ENCODE assay signal across 9 cellular contexts in genomic region chr22:41524283-41524682, GRCh38. TPM values are rescaled to one million over a fixed set of nuclear protein-coding genes. Genes with fewer than 3 reads are reported as not detected.
A peak's percentile ranks its signal among the peaks of the same experiment; 100 is the strongest.
DNase-seq lines count a peak whose midpoint lies in the region; ATAC-seq and TF ChIP-seq lines count a peak whose summit lies in the region.
"Had no signal": no experiment of that assay in that cellular context is flagged by ENCODE, and none has a peak within 500 bp of the region (broad histone marks: within the 10 kb centered on the region; RNA-seq: fewer than 3 reads in every experiment).

No MANE protein-coding gene starts in this region.

- no peaks in the 10 kb centered on the region; the same call in 1 of the 2 replicates for H3K36me3 ChIP-seq in Panc1 (ENCODE audit: control insufficient read depth, insufficient read depth, low read length)

- H3K27me3 ChIP-seq in AG04450 (ENCODE audit: control insufficient read depth, insufficient read depth, low read length) (no peaks in the 10 kb centered on the region), Panc1 (ENCODE audit: control insufficient read depth, insufficient read depth, low read length) (no peaks in the 10 kb centered on the region)

- CTCF ChIA-PET in AG04450 (lab: Charles Lee) (interaction anchor here (0.6 to 1.6 kb wide), 3 partner anchors 15 to 120 kb away, joined by 3 to 8 read pairs (median 4); no protein-coding TSS in a partner anchor), Panc1 (lab: Charles Lee) (no interaction called here)

- H3K4me1 Mint-ChIP-seq in endothelial cell (ENCODE audit: unreplicated experiment) (no peaks in the 10 kb centered on the region), neural crest cell (peaks cover 4% of the 10 kb centered on the region)

- H3K36me3 Mint-ChIP-seq in endothelial cell (ENCODE audit: low read depth, unreplicated experiment) (peaks cover 27% of the 10 kb centered on the region), neural crest cell (ENCODE audit: low read depth) (peaks cover 9% of the 10 kb centered on the region)

- in situ Hi-C loops in Panc1 (cut with HindIII; ENCODE audit: low pct_unique_long_range_greater_than_20kb, low sequenced_read_pairs) = no loop called here

- H3K27me3 Mint-ChIP-seq in endothelial cell (ENCODE audit: unreplicated experiment) (peaks cover 2% of the 10 kb centered on the region), neural crest cell (ENCODE audit: low read depth) (peaks cover 5% of the 10 kb centered on the region)

- H3K27ac Mint-ChIP-seq in endothelial cell (ENCODE audit: unreplicated experiment) = peak overlapping the region; percentile 48
- peak overlapping the region; percentile 67 for H3K27ac Mint-ChIP-seq in neural crest cell (ENCODE audit: unreplicated experiment)

- no peak for ATAC-seq in Panc1
- ATAC-seq in activated CD4-positive, CD25-positive, alpha-beta regulatory T cell treated with anti-CD3 and anti-CD28 coated beads, Interleukin-2, amount 50 U/mL, for 24 hours = no peak

- H3K9me3 Mint-ChIP-seq in endothelial cell (ENCODE audit: unreplicated experiment) (no peaks in the 10 kb centered on the region), neural crest cell (no peaks in the 10 kb centered on the region)

- peaks cover 34% of the 10 kb centered on the region for H3K4me1 ChIP-seq in Panc1 (ENCODE audit: control insufficient read depth, insufficient read depth, low read length)

- TF ChIP-seq POLR2A in erythroblast (IDR thresholded peaks at IDR 0.05; ENCODE audit: low read length) = no peak

- H3K4me3 ChIP-seq in AG04450 (ENCODE audit: low read depth, low read length) (no peak overlapping the region), Panc1 (ENCODE audit: low read depth in 2 of 2, low read length in 2 of 2) (no peak overlapping the region)

- TF ChIP-seq CTCF in AG04450 (IDR thresholded peaks at IDR 0.05; ENCODE audit: low read depth, low read length) = no peak
- TF ChIP-seq CTCF in Panc1 (IDR thresholded peaks at IDR 0.05) = no peak
- TF ChIP-seq CTCF in endothelial cell (IDR thresholded peaks at IDR 0.05; ENCODE audit: unreplicated experiment) = no peak
- TF ChIP-seq CTCF in neural crest cell (conservative IDR thresholded peaks at IDR 0.05) = no peak

- intact Hi-C loops in Panc1 (cut with micrococcal nuclease; ENCODE audit: unreplicated experiment) = no loop called here

- H3K9me3 ChIP-seq in AG04450 (ENCODE audit: control insufficient read depth, insufficient read depth, low read length) (no peaks in the 10 kb centered on the region; the same call in 1 of the 2 replicates), Panc1 (ENCODE audit: control insufficient read depth, insufficient read depth, low read depth, low read length) (no peaks in the 10 kb centered on the region)

- BruUV-seq in Panc1 (replicated peaks; lab: Mats Ljungman, UMichigan) = no TSS peak

- DNase-seq in AG04450 (ENCODE audit: low read depth, low spot score) (peak; percentile 50), Panc1 (ENCODE audit: low read depth, low spot score) (no peak), endothelial cell (ENCODE audit: low spot score) (no peak), neural crest cell (ENCODE audit: low read depth, low spot score) (no peak), D341Med (ENCODE audit: low spot score) (no peak), kidney tubule cell (ENCODE audit: low spot score) (no peak), erythroblast (lab: John Stamatoyannopoulos, UW) (no peak)
- DNase-seq: NCI-H1092 treated with DMSO at 0.1 percent for 48 hours had no signal

- peak overlapping the region; percentile 98 for H3K27ac ChIP-seq in AG04450 (ENCODE audit: low read depth, low read length)
- H3K27ac ChIP-seq in Panc1 (ENCODE audit: low read length) = peak overlapping the region; percentile 57; the same call in 1 of the 2 replicates

- POLR2A ChIA-PET in AG04450 (lab: Yijun Ruan, JAX) (interaction anchor here (0.7 to 2.5 kb wide), 6 partner anchors 19 to 267 kb away, joined by 3 to 11 read pairs (median 4); partner anchors contain the start of genes ACO2, PHF5A and TOB2), Panc1 (lab: Charles Lee) (no interaction called here)

- H3K4me3 Mint-ChIP-seq in endothelial cell (ENCODE audit: unreplicated experiment) (no peak overlapping the region), neural crest cell (no peak overlapping the region)

RNA-seq across cellular contexts. Expression of gene POLR3H, which starts 20.0 kb away (rescaled TPM):
- 36.3 and 41.1 TPM in 2 replicates for polyA plus RNA-seq in AG04450 (2011; rRNA removed)
- 26.7 and 28.1 TPM in 2 replicates for polyA minus RNA-seq in AG04450 (2011; rRNA and poly(A)+ RNA removed)
- total RNA-seq in Panc1 (2021; ENCODE audit: unreplicated experiment) = 46.6 TPM
- polyA plus RNA-seq in Panc1 (2012; ENCODE audit: insufficient read length) = 52.3 TPM
- 20.8 TPM for total RNA-seq in endothelial cell (ENCODE audit: unreplicated experiment)
- 54.0 and 55.5 TPM in 2 replicates for total RNA-seq in neural crest cell

RNA-seq across cellular contexts. Expression of gene CSDC2, which starts 36.5 kb away (rescaled TPM):
- polyA plus RNA-seq in AG04450 (2011; rRNA removed) = 12.4 and 21.2 TPM in 2 replicates
- 5.6 and 9.4 TPM in 2 replicates for polyA minus RNA-seq in AG04450 (2011; rRNA and poly(A)+ RNA removed)
- 1.5 TPM for total RNA-seq in Panc1 (2021; ENCODE audit: unreplicated experiment)
- polyA plus RNA-seq in Panc1 (2012; ENCODE audit: insufficient read length) = 1.6 TPM
- total RNA-seq in endothelial cell (ENCODE audit: unreplicated experiment) = not detected
- 0.75 and 0.98 TPM in 2 replicates for total RNA-seq in neural crest cell

RNA-seq across cellular contexts. Expression of gene ACO2, which starts 55.4 kb away (rescaled TPM):
- 32.2 and 44.4 TPM in 2 replicates for polyA plus RNA-seq in AG04450 (2011; rRNA removed)
- 34.1 and 49.3 TPM in 2 replicates for polyA minus RNA-seq in AG04450 (2011; rRNA and poly(A)+ RNA removed)
- total RNA-seq in Panc1 (2021; ENCODE audit: unreplicated experiment) (71.5 TPM), endothelial cell (ENCODE audit: unreplicated experiment) (83.5 TPM), neural crest cell (71.6 and 80.6 TPM in 2 replicates)
- polyA plus RNA-seq in Panc1 (2012; ENCODE audit: insufficient read length) = 96.4 TPM

RNA-seq across cellular contexts. Expression of gene PHF5A, which starts 55.8 kb away (rescaled TPM):
- polyA plus RNA-seq in AG04450 (2011; rRNA removed) = 47.9 and 53.8 TPM in 2 replicates
- 24.9 and 32.2 TPM in 2 replicates for polyA minus RNA-seq in AG04450 (2011; rRNA and poly(A)+ RNA removed)
- 34.9 TPM for total RNA-seq in Panc1 (2021; ENCODE audit: unreplicated experiment)
- 30.7 TPM for polyA plus RNA-seq in Panc1 (2012; ENCODE audit: insufficient read length)
- total RNA-seq in endothelial cell (ENCODE audit: unreplicated experiment) = 54.6 TPM
- total RNA-seq in neural crest cell = 81.8 and 88.9 TPM in 2 replicates
